ENCODE assay signal across 11 cellular contexts in genomic region chr9:89591291-89592200, GRCh38.
"Had no signal": no experiment of that assay in that cellular context is flagged by ENCODE, and none has a peak within 500 bp of the region (broad histone marks: within the 10 kb centered on the region; RNA-seq: fewer than 3 reads in every experiment).

No MANE protein-coding gene starts in this region.

- DNase-seq: activated CD4-positive, alpha-beta T cell treated with anti-CD3 and anti-CD28 coated beads, Interleukin-2, amount 50 U/mL, for 48 hours; activated CD4-positive, CD25-positive, alpha-beta regulatory T cell; activated effector memory CD4-positive, alpha-beta T cell treated with anti-CD3 and anti-CD28 coated beads, Interleukin-2, amount 50 U/mL, for 16 hours; activated T-cell treated with anti-CD3 and anti-CD28 coated beads, Interleukin-2, amount 50 U/mL, for 4 hours; dorsolateral prefrontal cortex; esophagus squamous epithelium; foreskin fibroblast; right cardiac atrium; T-helper 17 cell; thyroid gland had no signal

- ATAC-seq: activated T-cell treated with anti-CD3 and anti-CD28 coated beads, Interleukin-2, amount 50 U/mL, for 4 hours; left lobe of liver; right cardiac atrium; T-helper 17 cell had no signal
